In the genomic region with DNA sequence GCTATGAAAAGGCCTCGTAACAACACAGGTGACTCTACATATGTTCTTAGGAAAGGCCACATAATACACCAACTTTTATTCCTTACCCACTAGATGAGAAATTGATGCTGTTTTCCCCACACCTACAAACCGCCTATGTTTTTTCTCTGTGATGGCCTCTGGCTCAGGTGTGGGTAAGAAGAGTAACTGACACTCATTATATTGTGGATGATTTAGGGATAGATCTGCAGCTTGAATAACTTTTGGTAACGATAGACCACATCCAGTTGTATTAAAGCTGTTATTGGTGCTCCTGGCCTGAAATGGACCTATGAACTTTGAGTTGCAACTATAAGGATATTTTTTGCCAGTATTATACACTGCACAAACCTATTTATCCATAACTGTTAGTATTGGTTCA, we compare ENCODE assay signal across 20 cellular contexts. TPM values are rescaled to one million over a fixed set of nuclear protein-coding genes. Genes with fewer than 3 reads are reported as not detected.
DNase-seq lines count a peak whose midpoint lies in the region; ATAC-seq, FAIRE-seq and TF ChIP-seq lines count a peak whose summit lies in the region.
"Had no signal": no experiment of that assay in that cellular context is flagged by ENCODE, and none has a peak within 500 bp of the region (broad histone marks: within the 10 kb centered on the region; RNA-seq: fewer than 3 reads in every experiment).

No MANE protein-coding gene starts in this region.

- H3K4me3 Mint-ChIP-seq in activated naive CD4-positive, alpha-beta T cell treated with anti-CD3 and anti-CD28 coated beads for 36 hours, result peak overlapping the region; percentile 20

- H4K20me1 ChIP-seq in GM12878 (ENCODE audit: control insufficient read depth, insufficient read depth) (peaks cover 16% of the 10 kb centered on the region), smooth muscle cell (ENCODE audit: low read depth) (peaks cover 83% of the 10 kb centered on the region)

- H3K4me1 Mint-ChIP-seq in activated naive CD4-positive, alpha-beta T cell treated with anti-CD3 and anti-CD28 coated beads for 36 hours (ENCODE audit: low read depth), result peaks cover 52% of the 10 kb centered on the region

- no peaks in the 10 kb centered on the region for H3K9me3 Mint-ChIP-seq in activated naive CD4-positive, alpha-beta T cell treated with anti-CD3 and anti-CD28 coated beads for 36 hours

- H3K79me2 ChIP-seq in GM12878 (ENCODE audit: control insufficient read depth, insufficient read depth, low read length) (peaks cover 70% of the 10 kb centered on the region), smooth muscle cell (ENCODE audit: low read depth) (peaks cover 69% of the 10 kb centered on the region)

- no peak for FAIRE-seq in GM12878 (lab: Jason Lieb, UNC)

- H3K4me3 ChIP-seq in NB4 (ENCODE audit: low read depth, low read length) (peak overlapping the region; percentile 3), GM12878 (peak overlapping the region; percentile 97), smooth muscle cell (no peak overlapping the region)
- H3K4me3 ChIP-seq: right atrium auricular region, tibial artery had no signal

- TF ChIP-seq POLR2A in NB4 (IDR thresholded peaks at IDR 0.05; ENCODE audit: extremely low read depth, insufficient read length) (no peak), GM12878 (IDR thresholded peaks at IDR 0.05; ENCODE audit: low read depth, low read length) (no peak)

- H3K27me3 Mint-ChIP-seq in activated naive CD4-positive, alpha-beta T cell treated with anti-CD3 and anti-CD28 coated beads for 36 hours (ENCODE audit: low read depth), result no peaks in the 10 kb centered on the region

- H3K9me3 ChIP-seq in GM12878 (replicated peaks; ENCODE audit: control insufficient read depth, insufficient read depth, low read length) (no peaks in the 10 kb centered on the region; the same call in 2 of the 3 replicates), smooth muscle cell (replicated peaks; ENCODE audit: low read depth) (no peaks in the 10 kb centered on the region)
- H3K9me3 ChIP-seq: right atrium auricular region, tibial artery had no signal

- no peak for ATAC-seq in GM12878
- no peak for ATAC-seq in HG03025 (IDR thresholded peaks at IDR 0.05; ENCODE audit: low FRiP score, unreplicated experiment)

- peak overlapping the region; percentile 68 for H3K27ac Mint-ChIP-seq in activated naive CD4-positive, alpha-beta T cell treated with anti-CD3 and anti-CD28 coated beads for 36 hours

- H3K4me2 ChIP-seq in GM12878 (ENCODE audit: control insufficient read depth, insufficient read depth) (peak overlapping the region; percentile 40; the same call in 1 of the 2 replicates), smooth muscle cell (peak overlapping the region; percentile 41)

- in situ Hi-C loops in GM12878 (cut with MboI), result loop anchor here (5.0 kb wide), 1 partner anchor 156 kb away; no protein-coding TSS in a partner anchor
- in situ Hi-C loops in GM13977 (cut with MboI; ENCODE audit: low pct_unique_long_range_greater_than_20kb, low sequenced_read_pairs, unreplicated experiment), result no loop called here

- WGBS in GM12878 (ENCODE audit: insufficient coverage, insufficient replicate concordance, low lambda C conversion rate, missing lambda C conversion rate), result 98% methylated on average over 3 of the region's 3 CpGs
- 94% methylated on average over 3 of the region's 3 CpGs for WGBS in smooth muscle cell (ENCODE audit: low lambda C conversion rate)

- H3K36me3 Mint-ChIP-seq in activated naive CD4-positive, alpha-beta T cell treated with anti-CD3 and anti-CD28 coated beads for 36 hours (ENCODE audit: low read depth), result peaks cover 73% of the 10 kb centered on the region

- peaks cover 59% of the 10 kb centered on the region for H3F3A ChIP-seq in smooth muscle cell (ENCODE audit: low read depth)

- TF ChIP-seq CTCF in NB4 (IDR thresholded peaks at IDR 0.05; ENCODE audit: low read depth, low read length) (no peak), GM12878 (IDR thresholded peaks at IDR 0.05 in 2 of 3, conservative IDR thresholded peaks at IDR 0.05 in 1 of 3; ENCODE audit: control insufficient read depth in 2 of 3, extremely low read depth in 1 of 3, insufficient read depth in 1 of 3, low read depth in 3 of 3, low read length in 3 of 3) (no peak), smooth muscle cell (IDR thresholded peaks at IDR 0.05; ENCODE audit: borderline replicate concordance, insufficient read depth, poor library complexity, severe bottlenecking) (no peak), GM13977 (IDR thresholded peaks at IDR 0.05; ENCODE audit: extremely low read depth, insufficient read depth, missing control alignments) (no peak)

- H3K4me1 ChIP-seq in GM12878 (ENCODE audit: control insufficient read depth, insufficient read depth, low read length), result peaks cover 9% of the 10 kb centered on the region
- H3K4me1 ChIP-seq in smooth muscle cell (ENCODE audit: low read depth), result peaks cover 13% of the 10 kb centered on the region

- H3K27me3 ChIP-seq in GM12878 (replicated peaks in 1 of 2; ENCODE audit: control insufficient read depth in 2 of 2, insufficient read depth in 2 of 2, low read length in 1 of 2), result no peaks in the 10 kb centered on the region
- no peaks in the 10 kb centered on the region for H3K27me3 ChIP-seq in smooth muscle cell (ENCODE audit: low read depth)
- H3K27me3 ChIP-seq: right atrium auricular region, tibial artery had no signal

- SMC1A ChIA-PET in GM12878 (lab: Charles Lee; ENCODE audit: uncharacterized antibody, unreplicated experiment), result interaction anchor here (1.1 to 7.1 kb wide), 5 partner anchors 9 to 153 kb away, joined by 3 to 83 read pairs (median 37); a partner anchor contains a TSS

- no TSS peak for BruUV-seq in GM12878 (replicated peaks; lab: Mats Ljungman, UMichigan)

- TF ChIP-seq EP300 in GM12878 (IDR thresholded peaks at IDR 0.05; ENCODE audit: borderline replicate concordance in 1 of 2, control insufficient read depth in 1 of 2, low read depth in 2 of 2, low read length in 2 of 2), result no peak

- no peak for TF ChIP-seq RAD21 in GM12878 (IDR thresholded peaks at IDR 0.05; ENCODE audit: insufficient read depth, low read depth, low read length)

- H2AFZ ChIP-seq in GM12878 (ENCODE audit: control insufficient read depth, low read depth, low read length), result no peak overlapping the region
- H2AFZ ChIP-seq in smooth muscle cell (ENCODE audit: low read depth), result no peak overlapping the region

- H3K36me3 ChIP-seq in GM12878 (ENCODE audit: control insufficient read depth in 2 of 2, insufficient read depth in 2 of 2, low read length in 1 of 2) (peaks cover 18 to 46% of the 10 kb centered on the region in 2 experiments), smooth muscle cell (ENCODE audit: low read depth) (peaks cover 41% of the 10 kb centered on the region)

- RAD21 ChIA-PET in GM12878 (lab: Charles Lee; ENCODE audit: unreplicated experiment), result interaction anchor here (0.9 to 6.2 kb wide), 2 partner anchors 77 to 153 kb away, joined by 3 to 39 read pairs; no protein-coding TSS in a partner anchor

- POLR2A ChIA-PET in GM12878 (lab: Charles Lee), result interaction anchor here (0.7 to 7.0 kb wide), 4 partner anchors 9 to 171 kb away, joined by 3 to 95 read pairs (median 6); no protein-coding TSS in a partner anchor

- CTCF ChIA-PET in activated naive CD4-positive, alpha-beta T cell treated with anti-CD3 and anti-CD28 coated beads for 36 hours (lab: Charles Lee), result interaction anchor here (1.0 to 1.6 kb wide), 3 partner anchors 36 to 324 kb away, joined by 3 to 8 read pairs (median 3); no protein-coding TSS in a partner anchor
- CTCF ChIA-PET in GM12878 (lab: Yijun Ruan, JAX), result interaction anchor here (0.6 to 1.6 kb wide), 6 partner anchors 14 to 154 kb away, joined by 3 to 7 read pairs (median 4); no protein-coding TSS in a partner anchor

- no peak for DNase-seq in activated naive CD4-positive, alpha-beta T cell treated with anti-CD3 and anti-CD28 coated beads for 36 hours
- DNase-seq in activated naive CD4-positive, alpha-beta T cell treated with Interleukin-2 at 50 U/mL for 16 hours, result no peak
- DNase-seq in NB4 (ENCODE audit: low read depth) (no peak), GM12878 (ENCODE audit: low read depth, low spot score) (no peak), smooth muscle cell (lab: John Stamatoyannopoulos, UW; ENCODE audit: unreplicated experiment) (no peak), GM13977 (ENCODE audit: low spot score) (no peak), KG1 (lab: John Stamatoyannopoulos, UW) (no peak)
- DNase-seq: activated CD4-positive, alpha-beta T cell treated with anti-CD3 and anti-CD28 coated beads for 4 hours; foreskin melanocyte; NCI-H2081 treated with DMSO at 0.1 percent for 48 hours; NCI-H69; stimulated activated CD4-positive, alpha-beta T cell treated with anti-CD3 and anti-CD28 coated beads, Interleukin-2, amount 100 ng/mL, for 48 hours; tibial artery had no signal

- H3K27ac ChIP-seq in GM12878 (ENCODE audit: control insufficient read depth, insufficient read depth) (no peak overlapping the region), smooth muscle cell (ENCODE audit: low read depth) (peak overlapping the region; percentile 7)
- H3K27ac ChIP-seq: right atrium auricular region, tibial artery had no signal

- intact Hi-C loops in activated naive CD4-positive, alpha-beta T cell treated with anti-CD3 and anti-CD28 coated beads for 36 hours (cut with micrococcal nuclease), result loop anchor here (5.0 to 10.0 kb wide), 4 partner anchors 156 to 1967 kb away; a partner anchor contains a TSS
- intact Hi-C loops in GM12878 (cut with micrococcal nuclease; ENCODE audit: unreplicated experiment), result loop anchor here (5.0 to 10.0 kb wide), 2 partner anchors 127 to 234 kb away; a partner anchor contains a TSS

- peak overlapping the region; percentile 20; the same call in 1 of the 2 replicates for H3K9ac ChIP-seq in GM12878 (ENCODE audit: control insufficient read depth, insufficient read depth, low read length)
- no peak overlapping the region for H3K9ac ChIP-seq in smooth muscle cell (ENCODE audit: low read depth)

RNA-seq across cellular contexts. Expression of a gene that starts 3.6 kb away (rescaled TPM):
- 1,000 to 10,000 TPM; 1,317 to 1,360 TPM for total RNA-seq in activated naive CD4-positive, alpha-beta T cell treated with anti-CD3 and anti-CD28 coated beads for 36 hours
- total RNA-seq in GM12878 (2013; cell fraction: nucleolus; rRNA removed), result 350 and 370 TPM in 2 replicates
- total RNA-seq in GM12878 (2014; rRNA removed) (773 and 871 TPM in 2 replicates), GM12878 (2014; rRNA removed; fragmentation: Illumina TruSeq; extraction: Trizol) (837 and 848 TPM in 2 replicates), GM12878 (2021) (908 and 930 TPM in 2 replicates), smooth muscle cell (1,106 and 1,201 TPM in 2 replicates)
- polyA plus RNA-seq in GM12878 (2011; ENCODE audit: low read depth), result 1,009 TPM
- polyA plus RNA-seq in GM12878 (2011; rRNA removed) (2,251 and 3,921 TPM in 2 replicates), GM12878 (2014; fragmentation: Illumina TruSeq; extraction: Trizol) (2,208 and 3,132 TPM in 2 replicates), GM12878 (2014; fragmentation: Nextera tagmentation; extraction: Ambion mirVana) (1,000 to 10,000 TPM; 1,116 to 1,393 TPM), GM12878 (2014; rRNA removed) (1,219 and 1,341 TPM in 2 replicates), GM12878 (2016; fragmentation: Nextera tagmentation; extraction: Ambion mirVana) (1,000 to 10,000 TPM; 2,169 to 2,300 TPM), smooth muscle cell (2,158 and 2,272 TPM in 2 replicates)
- 1,020 and 1,335 TPM in 2 replicates for polyA plus RNA-seq in GM12878 (2011; cell fraction: cytosol; rRNA removed)
- 741 and 953 TPM in 2 replicates for polyA plus RNA-seq in GM12878 (2011; cell fraction: nucleus; rRNA removed)
- 1,447 and 1,839 TPM in 2 replicates for polyA plus RNA-seq in GM12878 (2012)
- 1,844 and 2,203 TPM in 2 replicates for polyA minus RNA-seq in GM12878 (2011; rRNA and poly(A)+ RNA removed)
- 733 and 746 TPM in 2 replicates for polyA minus RNA-seq in GM12878 (2011; cell fraction: cytosol; rRNA and poly(A)+ RNA removed)
- 267 and 339 TPM in 2 replicates for polyA minus RNA-seq in GM12878 (2011; cell fraction: nucleus; rRNA and poly(A)+ RNA removed)

RNA-seq across cellular contexts. Expression of a gene that starts 14.2 kb away (rescaled TPM):
- not detected for total RNA-seq in activated naive CD4-positive, alpha-beta T cell treated with anti-CD3 and anti-CD28 coated beads for 36 hours
- total RNA-seq in GM12878 (2013; cell fraction: nucleolus; rRNA removed), result not detected in 2 replicates
- total RNA-seq in GM12878 (2014; rRNA removed) (not detected in 2 replicates), GM12878 (2014; rRNA removed; fragmentation: Illumina TruSeq; extraction: Trizol) (not detected in 2 replicates), GM12878 (2021) (not detected in 2 replicates), smooth muscle cell (0.45 and 3.1 TPM in 2 replicates)
- polyA plus RNA-seq in GM12878 (2011; ENCODE audit: low read depth), result not detected
- polyA plus RNA-seq in GM12878 (2011; rRNA removed) (not detected in 2 replicates), GM12878 (2014; fragmentation: Illumina TruSeq; extraction: Trizol) (0.04 TPM in 1 of 2 replicates, not detected in the other), GM12878 (2014; fragmentation: Nextera tagmentation; extraction: Ambion mirVana) (under 1 TPM in 1 of 2 experiments, not detected in 1; 0.16 TPM), GM12878 (2014; rRNA removed) (not detected in 2 replicates), GM12878 (2016; fragmentation: Nextera tagmentation; extraction: Ambion mirVana) (not detected), smooth muscle cell (0.83 and 1.2 TPM in 2 replicates)
- polyA plus RNA-seq in GM12878 (2011; cell fraction: cytosol; rRNA removed), result not detected in 2 replicates
- not detected in 2 replicates for polyA plus RNA-seq in GM12878 (2011; cell fraction: nucleus; rRNA removed)
- polyA plus RNA-seq in GM12878 (2012), result not detected in 2 replicates
- not detected in 2 replicates for polyA minus RNA-seq in GM12878 (2011; rRNA and poly(A)+ RNA removed)
- polyA minus RNA-seq in GM12878 (2011; cell fraction: cytosol; rRNA and poly(A)+ RNA removed), result not detected in 2 replicates
- polyA minus RNA-seq in GM12878 (2011; cell fraction: nucleus; rRNA and poly(A)+ RNA removed), result not detected in 2 replicates
- total RNA-seq: HT-29; lower leg skin; RPMI7951; T-helper 1 cell treated with Interleukin-12 subunit alpha and Interleukin-12 subunit beta and Interleukin-4 antibody, amounts not matched to agents 30 ng/mL and 1 ng/mL, for 36 hours had no signal
- polyA plus RNA-seq: neural cell had no signal

RNA-seq across cellular contexts. Expression of a gene that starts 57.7 kb away (rescaled TPM):
- under 1 TPM; 0.12 to 0.19 TPM for total RNA-seq in activated naive CD4-positive, alpha-beta T cell treated with anti-CD3 and anti-CD28 coated beads for 36 hours
- total RNA-seq in GM12878 (2013; cell fraction: nucleolus; rRNA removed), result not detected in 2 replicates
- total RNA-seq in GM12878 (2014; rRNA removed) (not detected in 2 replicates), GM12878 (2014; rRNA removed; fragmentation: Illumina TruSeq; extraction: Trizol) (not detected in 2 replicates), GM12878 (2021) (not detected in 2 replicates), smooth muscle cell (not detected in 2 replicates)
- polyA plus RNA-seq in GM12878 (2011; ENCODE audit: low read depth), result not detected
- polyA plus RNA-seq in GM12878 (2011; rRNA removed) (not detected in 2 replicates), GM12878 (2014; fragmentation: Illumina TruSeq; extraction: Trizol) (not detected in 2 replicates), GM12878 (2014; fragmentation: Nextera tagmentation; extraction: Ambion mirVana) (under 1 TPM in 1 of 2 experiments, not detected in 1; 0.03 TPM), GM12878 (2014; rRNA removed) (not detected in 2 replicates), GM12878 (2016; fragmentation: Nextera tagmentation; extraction: Ambion mirVana) (under 1 TPM; 0.09 to 0.11 TPM), smooth muscle cell (0.06 TPM in 1 of 2 replicates, not detected in the other)
- not detected in 2 replicates for polyA plus RNA-seq in GM12878 (2011; cell fraction: cytosol; rRNA removed)
- polyA plus RNA-seq in GM12878 (2011; cell fraction: nucleus; rRNA removed), result not detected in 2 replicates
- 0.04 TPM in 1 of 2 replicates, not detected in the other for polyA plus RNA-seq in GM12878 (2012)
- not detected in 2 replicates for polyA minus RNA-seq in GM12878 (2011; rRNA and poly(A)+ RNA removed)
- not detected in 2 replicates for polyA minus RNA-seq in GM12878 (2011; cell fraction: cytosol; rRNA and poly(A)+ RNA removed)
- polyA minus RNA-seq in GM12878 (2011; cell fraction: nucleus; rRNA and poly(A)+ RNA removed), result not detected in 2 replicates
- total RNA-seq: HT-29, lower leg skin, right atrium auricular region, RPMI7951 had no signal
- polyA plus RNA-seq: neural cell had no signal
